In genomic region chr9:105291938-105292337, GRCh38 we compare ENCODE assay signal across 26 cellular contexts. TPM values are rescaled to one million over a fixed set of nuclear protein-coding genes. Genes with fewer than 3 reads are reported as not detected.
A peak's percentile ranks its signal among the peaks of the same experiment; 100 is the strongest.
DNase-seq lines count a peak whose midpoint lies in the region; ATAC-seq and TF ChIP-seq lines count a peak whose summit lies in the region.
"Had no signal": no experiment of that assay in that cellular context is flagged by ENCODE, and none has a peak within 500 bp of the region (broad histone marks: within the 10 kb centered on the region; RNA-seq: fewer than 3 reads in every experiment).

No MANE protein-coding gene starts in this region.

- POLR2A ChIA-PET in activated CD4-positive, alpha-beta T cell treated with anti-CD3 and anti-CD28 coated beads for 36 hours (lab: Charles Lee), result no interaction called here

- no peak overlapping the region for H3K4me3 ChIP-seq in heart right ventricle
- H3K4me3 ChIP-seq in right atrium auricular region, result no peak overlapping the region
- H3K4me3 ChIP-seq: mucosa of descending colon, ovary, transverse colon had no signal

- no peak for TF ChIP-seq CTCF in heart right ventricle (IDR thresholded peaks at IDR 0.05)
- no peak for TF ChIP-seq CTCF in right atrium auricular region (IDR thresholded peaks at IDR 0.05)

- H3K27ac ChIP-seq in heart right ventricle, result peak overlapping the region in 5 of 10 donors; percentile 10 to 57 (median 17)
- no peak overlapping the region for H3K27ac ChIP-seq in right atrium auricular region
- peak overlapping the region; percentile 88 for H3K27ac ChIP-seq in caudate nucleus (ENCODE audit: low read depth, low read length)
- peak overlapping the region; percentile 92 for H3K27ac ChIP-seq in temporal lobe (ENCODE audit: low read depth, low read length)
- H3K27ac ChIP-seq: ovary, transverse colon had no signal

- H3K4me1 ChIP-seq in heart right ventricle (peaks cover 0 to 44% (median 17%) of the 10 kb centered on the region in 9 donors), right atrium auricular region (peaks cover 0 to 22% of the 10 kb centered on the region in 2 donors)

- peaks cover 14% of the 10 kb centered on the region for H3K4me1 Mint-ChIP-seq in activated CD4-positive, alpha-beta T cell treated with anti-CD3 and anti-CD28 coated beads for 36 hours
- H3K4me1 Mint-ChIP-seq: B cell had no signal

- intact Hi-C loops in heart right ventricle (cut with DNase I), result loop anchor here in 3 of 10 donors (2.0 to 10.0 kb wide), 3 partner anchors 35 to 47 kb away; partner anchors contain the start of gene SLC44A1 (in 1 of the 3)
- intact Hi-C loops in activated CD4-positive, alpha-beta T cell treated with anti-CD3 and anti-CD28 coated beads for 36 hours (cut with DNase I, micrococcal nuclease), result no loop called here

- no peaks in the 10 kb centered on the region for H3K36me3 ChIP-seq in heart right ventricle
- no peaks in the 10 kb centered on the region for H3K36me3 ChIP-seq in right atrium auricular region
- H3K36me3 ChIP-seq: ovary, transverse colon had no signal

- H3K9me3 ChIP-seq in heart right ventricle (no peaks in the 10 kb centered on the region), right atrium auricular region (no peaks in the 10 kb centered on the region)
- H3K9me3 ChIP-seq: mucosa of descending colon, ovary, transverse colon had no signal

- no peaks in the 10 kb centered on the region for H3K36me3 Mint-ChIP-seq in activated CD4-positive, alpha-beta T cell treated with anti-CD3 and anti-CD28 coated beads for 36 hours (ENCODE audit: low read depth)
- H3K36me3 Mint-ChIP-seq: activated naive CD4-positive, alpha-beta T cell treated with anti-CD3 and anti-CD28 coated beads, Interleukin-2, amount 50 U/mL, for 72 hours; CD8-positive, alpha-beta memory T cell; immature natural killer cell; natural killer cell treated with Interleukin-12 subunit alpha and Interleukin-12 subunit beta and Interleukin-15 and Interleukin-18, amount 100 ng/mL, for 72 hours had no signal

- no peak overlapping the region for H3K4me3 Mint-ChIP-seq in activated CD4-positive, alpha-beta T cell treated with anti-CD3 and anti-CD28 coated beads for 36 hours
- H3K4me3 Mint-ChIP-seq: activated CD8-positive, alpha-beta T cell treated with anti-CD3 and anti-CD28 coated beads, Interleukin-2, amount 10 ng/mL, durations not matched to agents 7 days and 5 days; B cell; CD8-positive, alpha-beta memory T cell; immature natural killer cell; natural killer cell treated with Interleukin-12 subunit alpha and Interleukin-12 subunit beta and Interleukin-15 and Interleukin-18, amount 100 ng/mL, for 72 hours had no signal

- H3K27me3 ChIP-seq in heart right ventricle (no peaks in the 10 kb centered on the region), right atrium auricular region (no peaks in the 10 kb centered on the region)
- H3K27me3 ChIP-seq: ovary, transverse colon had no signal

- DNase-seq in heart right ventricle (peak in 1 of 2 donors; percentile 20), right atrium auricular region (ENCODE audit: low spot score) (no peak), caudate nucleus (lab: John Stamatoyannopoulos, UW) (no peak), islet precursor cell (peak; percentile 64), NCI-H187 treated with DMSO at 0.1 percent for 48 hours (lab: John Stamatoyannopoulos, UW) (no peak), HuH-7 (ENCODE audit: low spot score) (no peak)
- no peak for DNase-seq in activated CD4-positive, alpha-beta T cell treated with anti-CD3 and anti-CD28 coated beads for 36 hours
- DNase-seq: activated CD8-positive, alpha-beta T cell treated with anti-CD3 and anti-CD28 coated beads, Interleukin-2, amount 10 ng/mL, durations not matched to agents 7 days and 5 days; CD8-positive, alpha-beta memory T cell; DMS153; H7; immature natural killer cell; mucosa of descending colon; NCI-H1436 treated with DMSO at 0.1 percent for 48 hours; NCI-H446 treated with DMSO at 0.1 percent for 48 hours; NCI-H82; ovary; stimulated activated CD4-positive, alpha-beta T cell treated with anti-CD3 and anti-CD28 coated beads, Interleukin-2, amount 100 ng/mL, for 24 hours; T-helper 2 cell; transverse colon had no signal

- H3K27me3 Mint-ChIP-seq in activated CD4-positive, alpha-beta T cell treated with anti-CD3 and anti-CD28 coated beads for 36 hours, result no peaks in the 10 kb centered on the region
- H3K27me3 Mint-ChIP-seq: B cell had no signal

- H3K27ac Mint-ChIP-seq in activated CD4-positive, alpha-beta T cell treated with anti-CD3 and anti-CD28 coated beads for 36 hours, result no peak overlapping the region
- H3K27ac Mint-ChIP-seq: activated CD8-positive, alpha-beta T cell treated with anti-CD3 and anti-CD28 coated beads, Interleukin-2, amount 10 ng/mL, durations not matched to agents 7 days and 5 days; activated naive CD4-positive, alpha-beta T cell treated with anti-CD3 and anti-CD28 coated beads, Interleukin-2, amount 50 U/mL, for 72 hours; activated T-helper 2 cell treated with anti-CD3 and anti-CD28 coated beads, Interferon-gamma antibody, Interleukin-2, Interleukin-4, amounts not matched to agents 10 μg/mL and 5 μg/mL and 100 μg/mL, durations not matched to agents 14 hours and 24 hours and 36 hours; B cell; CD8-positive, alpha-beta memory T cell; immature natural killer cell; natural killer cell treated with Interleukin-12 subunit alpha and Interleukin-12 subunit beta and Interleukin-15 and Interleukin-18, amount 100 ng/mL, for 72 hours had no signal

- ATAC-seq in heart right ventricle, result peak in 6 of 8 donors; percentile 33 to 81 (median 66)
- ATAC-seq in activated CD4-positive, alpha-beta T cell treated with anti-CD3 and anti-CD28 coated beads for 36 hours, result no peak
- ATAC-seq: activated CD8-positive, alpha-beta T cell treated with anti-CD3 and anti-CD28 coated beads, Interleukin-2, amount 10 ng/mL, durations not matched to agents 7 days and 5 days; activated naive CD4-positive, alpha-beta T cell treated with anti-CD3 and anti-CD28 coated beads, Interleukin-2, amount 50 U/mL, for 72 hours; mucosa of descending colon; natural killer cell treated with Interleukin-12 subunit alpha and Interleukin-12 subunit beta and Interleukin-15 and Interleukin-18, amount 100 ng/mL, for 72 hours; SK-N-SH treated with all-trans-retinoic acid at 6 μM for 48 hours had no signal

- CTCF ChIA-PET in activated CD4-positive, alpha-beta T cell treated with anti-CD3 and anti-CD28 coated beads for 36 hours (lab: Charles Lee), result no interaction called here

- 48 to 51% methylated on average over 2 of the region's 2 CpGs for WGBS in heart right ventricle, 2 donors

- H3K9me3 Mint-ChIP-seq in activated CD4-positive, alpha-beta T cell treated with anti-CD3 and anti-CD28 coated beads for 36 hours (ENCODE audit: low read depth), result no peaks in the 10 kb centered on the region
- H3K9me3 Mint-ChIP-seq: activated naive CD4-positive, alpha-beta T cell treated with anti-CD3 and anti-CD28 coated beads, Interleukin-2, amount 50 U/mL, for 72 hours; activated T-helper 2 cell treated with anti-CD3 and anti-CD28 coated beads, Interferon-gamma antibody, Interleukin-2, Interleukin-4, amounts not matched to agents 10 μg/mL and 5 μg/mL and 100 μg/mL, durations not matched to agents 14 hours and 24 hours and 36 hours; CD8-positive, alpha-beta memory T cell; immature natural killer cell; natural killer cell treated with Interleukin-12 subunit alpha and Interleukin-12 subunit beta and Interleukin-15 and Interleukin-18, amount 100 ng/mL, for 72 hours had no signal

RNA-seq across cellular contexts. Expression of gene SLC44A1, which starts 47.5 kb away (rescaled TPM):
- total RNA-seq in heart right ventricle (10 to 100 TPM; 12.6 to 29.0 (median 19.0) TPM), right atrium auricular region (10 to 100 TPM; 10.7 to 19.5 TPM), temporal lobe (41.1 TPM)
- polyA plus RNA-seq in heart right ventricle, result 10 to 100 TPM in 1 of 2 donors, 1 to 10 TPM in 1; 6.1 to 12.5 TPM
- 10 to 100 TPM in 1 of 2 experiments, 1 to 10 TPM in 1; 9.7 to 10.4 TPM for total RNA-seq in activated CD4-positive, alpha-beta T cell treated with anti-CD3 and anti-CD28 coated beads for 36 hours

Comparison
In these comparisons a context has a peak if more than half of its experiments do, and no peak if none do; other contexts are left out.
1. H3K27ac ChIP-seq: peak in caudate nucleus (single experiment) and temporal lobe (single experiment); none in right atrium auricular region (0 of 2).